14 cellular contexts compared by ENCODE assay signal in the genomic region with DNA sequence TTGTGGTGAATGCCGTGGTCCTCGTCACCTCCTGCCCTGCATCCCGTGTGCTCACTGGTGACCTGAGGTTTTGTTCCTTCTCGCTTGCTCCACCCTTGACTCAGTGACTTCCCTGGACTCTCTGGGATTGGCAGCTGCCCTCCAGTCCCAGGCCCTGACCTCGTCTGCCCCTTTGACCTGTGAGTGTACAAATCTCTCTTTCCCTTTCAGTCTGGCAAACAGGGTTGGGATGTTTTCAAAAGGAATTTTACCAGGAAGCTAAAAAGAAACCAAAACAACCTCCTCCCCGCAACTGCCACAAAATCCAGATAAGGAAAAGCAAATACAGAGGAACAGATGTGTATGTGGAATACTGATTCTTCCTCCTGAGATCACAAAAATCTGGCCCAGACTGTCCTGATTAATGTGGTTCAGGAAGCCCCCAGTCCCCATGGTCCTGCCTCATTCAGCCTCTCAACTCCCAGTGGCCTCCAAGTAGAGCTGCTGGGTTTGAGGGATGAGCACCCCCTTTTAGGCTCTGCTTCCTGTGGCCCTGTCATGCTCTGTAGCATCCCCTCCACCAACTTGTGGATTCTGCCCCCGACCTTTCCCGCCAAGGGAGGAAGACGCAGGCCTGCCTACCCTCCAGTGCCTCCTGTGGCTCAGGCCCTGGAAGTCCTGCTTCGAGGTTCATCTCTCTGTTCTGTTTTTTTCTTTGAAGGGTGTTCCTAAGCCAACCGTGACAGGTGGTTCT. TPM values are rescaled to one million over a fixed set of nuclear protein-coding genes. Genes with fewer than 3 reads are reported as not detected.
DNase-seq lines count a peak whose midpoint lies in the region; ATAC-seq and TF ChIP-seq lines count a peak whose summit lies in the region.
"Had no signal": no experiment of that assay in that cellular context is flagged by ENCODE, and none has a peak within 500 bp of the region (broad histone marks: within the 10 kb centered on the region; RNA-seq: fewer than 3 reads in every experiment).

No MANE protein-coding gene starts in this region.

- peak overlapping the region; percentile 63 for H3K27ac ChIP-seq in lower lobe of right lung
- H3K27ac ChIP-seq: psoas muscle had no signal

- H3K4me1 ChIP-seq in lower lobe of right lung, result peaks cover 38% of the 10 kb centered on the region
- H3K4me1 ChIP-seq: psoas muscle had no signal

- H3K36me3 ChIP-seq in lower lobe of right lung, result peaks cover 7% of the 10 kb centered on the region

- H3K27me3 ChIP-seq in lower lobe of right lung (ENCODE audit: low read depth), result no peaks in the 10 kb centered on the region

- H3K4me3 Mint-ChIP-seq in activated CD8-positive, alpha-beta T cell treated with anti-CD3 and anti-CD28 coated beads, Interleukin-2, amount 10 ng/mL, durations not matched to agents 7 days and 5 days, result no peak overlapping the region
- H3K4me3 Mint-ChIP-seq in activated CD8-positive, alpha-beta T cell treated with anti-CD3 and anti-CD28 coated beads for 36 hours, result no peak overlapping the region
- H3K4me3 Mint-ChIP-seq in endothelial cell (ENCODE audit: unreplicated experiment), result no peak overlapping the region
- H3K4me3 Mint-ChIP-seq: dendritic cell treated with granulocyte-macrophage colony-stimulating factor and Interleukin-4, amounts not matched to agents 40 ng/mL and 50 ng/mL, for 4 days had no signal

- no peaks in the 10 kb centered on the region for H3K27me3 Mint-ChIP-seq in activated CD8-positive, alpha-beta T cell treated with anti-CD3 and anti-CD28 coated beads, Interleukin-2, amount 10 ng/mL, durations not matched to agents 7 days and 5 days (ENCODE audit: low read depth)
- H3K27me3 Mint-ChIP-seq in activated CD8-positive, alpha-beta T cell treated with anti-CD3 and anti-CD28 coated beads for 36 hours, result no peaks in the 10 kb centered on the region
- peaks cover 18% of the 10 kb centered on the region for H3K27me3 Mint-ChIP-seq in endothelial cell (ENCODE audit: unreplicated experiment)

- CTCF ChIA-PET in activated CD8-positive, alpha-beta T cell treated with anti-CD3 and anti-CD28 coated beads, Interleukin-2, amount 10 ng/mL, durations not matched to agents 7 days and 5 days (lab: Charles Lee), result interaction anchor here (1.2 to 2.2 kb wide), 4 partner anchors 13 to 258 kb away, joined by 3 to 6 read pairs (median 3); a partner anchor contains a TSS
- CTCF ChIA-PET in activated CD8-positive, alpha-beta T cell treated with anti-CD3 and anti-CD28 coated beads for 36 hours (lab: Charles Lee), result interaction anchor here (1.0 to 1.8 kb wide), 4 partner anchors 46 to 259 kb away, joined by 3 to 5 read pairs (median 4); no protein-coding TSS in a partner anchor

- peak overlapping the region; percentile 36 for H3K27ac Mint-ChIP-seq in activated CD8-positive, alpha-beta T cell treated with anti-CD3 and anti-CD28 coated beads, Interleukin-2, amount 10 ng/mL, durations not matched to agents 7 days and 5 days
- H3K27ac Mint-ChIP-seq in activated CD8-positive, alpha-beta T cell treated with anti-CD3 and anti-CD28 coated beads for 36 hours, result no peak overlapping the region
- H3K27ac Mint-ChIP-seq in endothelial cell (ENCODE audit: unreplicated experiment), result peak overlapping the region; percentile 68
- H3K27ac Mint-ChIP-seq: dendritic cell treated with granulocyte-macrophage colony-stimulating factor and Interleukin-4, amounts not matched to agents 40 ng/mL and 50 ng/mL, for 4 days had no signal

- DNase-seq in activated CD8-positive, alpha-beta T cell treated with anti-CD3 and anti-CD28 coated beads, Interleukin-2, amount 10 ng/mL, durations not matched to agents 7 days and 5 days, result no peak
- no peak for DNase-seq in activated CD8-positive, alpha-beta T cell treated with anti-CD3 and anti-CD28 coated beads for 36 hours
- DNase-seq in endothelial cell (ENCODE audit: low spot score) (no peak), lower lobe of right lung (no peak), ureter (ENCODE audit: low spot score) (peak; percentile 35), middle frontal gyrus (ENCODE audit: extremely low spot score, low spot score) (no peak)
- DNase-seq: activated CD4-positive, alpha-beta T cell treated with anti-CD3 and anti-CD28 coated beads for 48 hours; NCI-H1694 treated with DMSO at 0.1 percent for 48 hours; psoas muscle had no signal

- POLR2A ChIA-PET in activated CD8-positive, alpha-beta T cell treated with anti-CD3 and anti-CD28 coated beads, Interleukin-2, amount 10 ng/mL, durations not matched to agents 7 days and 5 days (lab: Charles Lee), result interaction anchor here (0.7 to 0.9 kb wide), 2 partner anchors 40 to 71 kb away, joined by 3 to 4 read pairs; no protein-coding TSS in a partner anchor
- POLR2A ChIA-PET in activated CD8-positive, alpha-beta T cell treated with anti-CD3 and anti-CD28 coated beads for 36 hours (lab: Charles Lee), result interaction anchor here (0.7 to 1.1 kb wide), 2 partner anchors 17 to 189 kb away, joined by 3 read pairs; a partner anchor contains a TSS

- no peaks in the 10 kb centered on the region for H3K36me3 Mint-ChIP-seq in activated CD8-positive, alpha-beta T cell treated with anti-CD3 and anti-CD28 coated beads, Interleukin-2, amount 10 ng/mL, durations not matched to agents 7 days and 5 days (ENCODE audit: low read depth)
- H3K36me3 Mint-ChIP-seq in activated CD8-positive, alpha-beta T cell treated with anti-CD3 and anti-CD28 coated beads for 36 hours (ENCODE audit: low read depth), result no peaks in the 10 kb centered on the region
- H3K36me3 Mint-ChIP-seq in endothelial cell (ENCODE audit: low read depth, unreplicated experiment), result peaks cover 13% of the 10 kb centered on the region

- no peak for TF ChIP-seq CTCF in activated CD8-positive, alpha-beta T cell treated with anti-CD3 and anti-CD28 coated beads for 36 hours (IDR thresholded peaks at IDR 0.05)
- TF ChIP-seq CTCF in endothelial cell (IDR thresholded peaks at IDR 0.05; ENCODE audit: unreplicated experiment) (no peak), lower lobe of right lung (IDR thresholded peaks at IDR 0.05) (no peak)

- intact Hi-C loops in activated CD8-positive, alpha-beta T cell treated with anti-CD3 and anti-CD28 coated beads for 36 hours (cut with micrococcal nuclease), result no loop called here
- intact Hi-C loops in lower lobe of right lung (cut with DNase I), result no loop called here

- no peaks in the 10 kb centered on the region for H3K9me3 ChIP-seq in lower lobe of right lung
- H3K9me3 ChIP-seq: psoas muscle had no signal

- H3K9me3 Mint-ChIP-seq in activated CD8-positive, alpha-beta T cell treated with anti-CD3 and anti-CD28 coated beads, Interleukin-2, amount 10 ng/mL, durations not matched to agents 7 days and 5 days (ENCODE audit: insufficient read depth), result no peaks in the 10 kb centered on the region
- H3K9me3 Mint-ChIP-seq in activated CD8-positive, alpha-beta T cell treated with anti-CD3 and anti-CD28 coated beads for 36 hours, result no peaks in the 10 kb centered on the region
- no peaks in the 10 kb centered on the region for H3K9me3 Mint-ChIP-seq in endothelial cell (ENCODE audit: unreplicated experiment)
- H3K9me3 Mint-ChIP-seq: dendritic cell treated with granulocyte-macrophage colony-stimulating factor and Interleukin-4, amounts not matched to agents 40 ng/mL and 50 ng/mL, for 4 days had no signal

- H3K4me3 ChIP-seq in lower lobe of right lung, result no peak overlapping the region
- H3K4me3 ChIP-seq: psoas muscle had no signal

- no peak for ATAC-seq in activated CD8-positive, alpha-beta T cell treated with anti-CD3 and anti-CD28 coated beads, Interleukin-2, amount 10 ng/mL, durations not matched to agents 7 days and 5 days
- no peak for ATAC-seq in activated CD8-positive, alpha-beta T cell treated with anti-CD3 and anti-CD28 coated beads for 36 hours
- ATAC-seq in lower lobe of right lung (peak in 1 of 2 donors; percentile 18), GM21515 (IDR thresholded peaks at IDR 0.05; ENCODE audit: unreplicated experiment) (no peak), HG03025 (IDR thresholded peaks at IDR 0.05; ENCODE audit: low FRiP score, unreplicated experiment) (no peak)

- H3K4me1 Mint-ChIP-seq in activated CD8-positive, alpha-beta T cell treated with anti-CD3 and anti-CD28 coated beads, Interleukin-2, amount 10 ng/mL, durations not matched to agents 7 days and 5 days (ENCODE audit: low read depth), result peaks cover 8% of the 10 kb centered on the region
- peaks cover 7% of the 10 kb centered on the region for H3K4me1 Mint-ChIP-seq in activated CD8-positive, alpha-beta T cell treated with anti-CD3 and anti-CD28 coated beads for 36 hours (ENCODE audit: low read depth)
- peaks cover 70% of the 10 kb centered on the region for H3K4me1 Mint-ChIP-seq in endothelial cell (ENCODE audit: unreplicated experiment)

RNA-seq across cellular contexts. Expression of a gene that starts 15.2 kb away (rescaled TPM):
- under 1 TPM in 1 of 2 experiments, not detected in 1; 0.05 TPM for total RNA-seq in activated CD8-positive, alpha-beta T cell treated with anti-CD3 and anti-CD28 coated beads, Interleukin-2, amount 10 ng/mL, durations not matched to agents 7 days and 5 days
- not detected for total RNA-seq in activated CD8-positive, alpha-beta T cell treated with anti-CD3 and anti-CD28 coated beads for 36 hours
- 28.8 TPM for total RNA-seq in endothelial cell (ENCODE audit: unreplicated experiment)
- 58.3 TPM for total RNA-seq in lower lobe of right lung
- 16.8 TPM for total RNA-seq in ureter

RNA-seq across cellular contexts. Expression of a gene that starts 17.3 kb away (rescaled TPM):
- total RNA-seq in activated CD8-positive, alpha-beta T cell treated with anti-CD3 and anti-CD28 coated beads, Interleukin-2, amount 10 ng/mL, durations not matched to agents 7 days and 5 days, result 10 to 100 TPM in 1 of 2 experiments, 1 to 10 TPM in 1; 9.4 to 10.5 TPM
- total RNA-seq in activated CD8-positive, alpha-beta T cell treated with anti-CD3 and anti-CD28 coated beads for 36 hours, result 10 to 100 TPM; 17.6 to 18.4 TPM
- total RNA-seq in endothelial cell (ENCODE audit: unreplicated experiment), result 40.0 TPM
- 11.3 TPM for total RNA-seq in lower lobe of right lung
- 27.4 TPM for total RNA-seq in ureter

RNA-seq across cellular contexts. Expression of a gene that starts 36.5 kb away (rescaled TPM):
- not detected for total RNA-seq in activated CD8-positive, alpha-beta T cell treated with anti-CD3 and anti-CD28 coated beads, Interleukin-2, amount 10 ng/mL, durations not matched to agents 7 days and 5 days
- not detected for total RNA-seq in activated CD8-positive, alpha-beta T cell treated with anti-CD3 and anti-CD28 coated beads for 36 hours
- total RNA-seq in endothelial cell (ENCODE audit: unreplicated experiment) (not detected), lower lobe of right lung (not detected), ureter (not detected)
- total RNA-seq: A172, psoas muscle, subcutaneous adipose tissue had no signal

RNA-seq across cellular contexts. Expression of a gene that starts 53.3 kb away (rescaled TPM):
- not detected for total RNA-seq in activated CD8-positive, alpha-beta T cell treated with anti-CD3 and anti-CD28 coated beads, Interleukin-2, amount 10 ng/mL, durations not matched to agents 7 days and 5 days
- total RNA-seq in activated CD8-positive, alpha-beta T cell treated with anti-CD3 and anti-CD28 coated beads for 36 hours, result under 1 TPM in 1 of 2 experiments, not detected in 1; 0.11 TPM
- total RNA-seq in endothelial cell (ENCODE audit: unreplicated experiment) (0.08 TPM), lower lobe of right lung (not detected), ureter (0.68 TPM)
- total RNA-seq: A172 had no signal

Comparison
In these comparisons a context has a peak if more than half of its experiments do, and no peak if none do; other contexts are left out.
1. RNA of a gene that starts 15.2 kb away (total RNA-seq): 58.3 TPM in lower lobe of right lung (single experiment), 28.8 TPM in endothelial cell (single experiment) and 16.8 TPM in ureter (single experiment); 0.05 TPM in activated CD8-positive, alpha-beta T cell treated with anti-CD3 and anti-CD28 coated beads, Interleukin-2, amount 10 ng/mL, durations not matched to agents 7 days and 5 days and not detected in activated CD8-positive, alpha-beta T cell treated with anti-CD3 and anti-CD28 coated beads for 36 hours; every median in the first group is over 10 times any median in the second.